Comparison of ENCODE assay signal across 8 cellular contexts in the genomic region with DNA sequence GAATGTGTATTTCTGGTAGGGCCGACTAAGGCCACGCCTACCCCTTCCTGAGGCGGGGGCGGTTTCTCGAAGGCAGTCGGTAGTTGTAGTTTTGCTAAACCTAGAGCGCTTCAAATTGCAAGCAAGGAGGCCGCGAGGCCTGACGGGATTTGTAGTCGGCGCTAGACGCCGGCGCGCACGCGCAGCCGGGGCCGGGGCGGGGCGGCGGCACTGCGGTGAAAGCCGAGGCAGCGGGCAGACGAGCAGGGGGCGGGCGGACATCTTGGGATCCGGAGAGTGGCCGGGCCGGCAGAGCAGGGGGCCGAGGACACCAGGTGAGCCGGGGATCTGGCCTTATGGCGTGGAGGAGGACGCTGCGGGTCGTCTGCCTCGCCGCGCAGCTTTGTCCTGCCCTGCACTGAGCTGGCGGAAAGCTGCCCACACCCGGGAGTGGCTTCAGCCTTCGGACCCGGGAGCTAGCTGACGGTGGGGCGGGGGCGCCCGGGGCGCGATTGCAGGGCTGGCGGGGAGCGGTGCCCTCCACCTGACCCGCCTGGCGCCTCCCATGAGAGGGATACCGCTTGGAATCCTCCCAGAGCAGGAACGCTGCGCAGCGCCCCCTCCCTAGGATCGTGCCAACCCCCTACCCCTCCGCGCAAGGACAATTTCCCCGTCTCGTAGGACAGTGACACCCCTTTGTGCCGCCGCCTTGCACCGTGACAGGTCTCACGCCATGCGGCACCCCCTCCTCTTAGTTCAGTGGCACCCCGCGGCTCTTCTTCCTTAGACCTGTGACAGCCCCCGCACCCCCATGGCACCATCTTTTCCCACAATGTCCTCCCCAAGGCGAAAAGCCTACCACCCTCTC. TPM values are rescaled to one million over a fixed set of nuclear protein-coding genes. Genes with fewer than 3 reads are reported as not detected.
A peak's percentile ranks its signal among the peaks of the same experiment; 100 is the strongest.
DNase-seq lines count a peak whose midpoint lies in the region; ATAC-seq and TF ChIP-seq lines count a peak whose summit lies in the region.

A gene (plus strand): TSS at position 210 of the 847 bp plus-strand sequence. CDS start 2,139 bp downstream, outside the sequence.

- no peaks in the 10 kb centered on the region for H3K9me3 Mint-ChIP-seq in T-helper 1 cell treated with Interleukin-12 subunit alpha and Interleukin-12 subunit beta and Interleukin-4 antibody, amounts not matched to agents 30 μg/mL and 1 μg/mL, for 36 hours
- no peaks in the 10 kb centered on the region for H3K9me3 Mint-ChIP-seq in progenitor cell of endocrine pancreas (ENCODE audit: low read depth)

- peaks cover 19% of the 10 kb centered on the region for H3K36me3 Mint-ChIP-seq in T-helper 1 cell treated with Interleukin-12 subunit alpha and Interleukin-12 subunit beta and Interleukin-4 antibody, amounts not matched to agents 30 μg/mL and 1 μg/mL, for 36 hours (ENCODE audit: low read depth)
- peaks cover 11% of the 10 kb centered on the region for H3K36me3 Mint-ChIP-seq in progenitor cell of endocrine pancreas (ENCODE audit: insufficient read depth)

- intact Hi-C loops in left cardiac atrium (cut with DNase I), result no loop called here

- H3K27me3 Mint-ChIP-seq in T-helper 1 cell treated with Interleukin-12 subunit alpha and Interleukin-12 subunit beta and Interleukin-4 antibody, amounts not matched to agents 30 μg/mL and 1 μg/mL, for 36 hours (ENCODE audit: low read depth), result no peaks in the 10 kb centered on the region
- H3K27me3 Mint-ChIP-seq in progenitor cell of endocrine pancreas, result no peaks in the 10 kb centered on the region

- H3K27ac Mint-ChIP-seq in T-helper 1 cell treated with Interleukin-12 subunit alpha and Interleukin-12 subunit beta and Interleukin-4 antibody, amounts not matched to agents 30 μg/mL and 1 μg/mL, for 36 hours, result peak within 1 kb of the TSS; percentile 92
- peak within 1 kb of the TSS; percentile 91 for H3K27ac Mint-ChIP-seq in progenitor cell of endocrine pancreas

- TF ChIP-seq CTCF in GM13977 (IDR thresholded peaks at IDR 0.05; ENCODE audit: extremely low read depth, insufficient read depth, missing control alignments) (peak; percentile 17), progenitor cell of endocrine pancreas (IDR thresholded peaks at IDR 0.05; ENCODE audit: unreplicated experiment) (peak; percentile 9)

- ATAC-seq in HG02884 (IDR thresholded peaks at IDR 0.05; ENCODE audit: unreplicated experiment) (peak; percentile 92), left cardiac atrium (peak; percentile 92 to 95)

- H3K4me1 Mint-ChIP-seq in T-helper 1 cell treated with Interleukin-12 subunit alpha and Interleukin-12 subunit beta and Interleukin-4 antibody, amounts not matched to agents 30 μg/mL and 1 μg/mL, for 36 hours (ENCODE audit: low read depth), result peaks cover 28% of the 10 kb centered on the region
- peaks cover 16% of the 10 kb centered on the region for H3K4me1 Mint-ChIP-seq in progenitor cell of endocrine pancreas (ENCODE audit: low read depth)

- DNase-seq in GM13977 (ENCODE audit: low spot score) (peak; percentile 98), NCI-H1694 (lab: John Stamatoyannopoulos, UW) (peak; percentile 99), amniotic stem cell (lab: John Stamatoyannopoulos, UW) (peak; percentile 98), left cardiac atrium (peak; percentile 98), progenitor cell of endocrine pancreas (ENCODE audit: low spot score, unreplicated experiment) (peak; percentile 98), ureter (ENCODE audit: low spot score) (peak; percentile 98)

- peak within 1 kb of the TSS; percentile 99 for H3K4me3 Mint-ChIP-seq in T-helper 1 cell treated with Interleukin-12 subunit alpha and Interleukin-12 subunit beta and Interleukin-4 antibody, amounts not matched to agents 30 μg/mL and 1 μg/mL, for 36 hours
- peak within 1 kb of the TSS; percentile 87 for H3K4me3 Mint-ChIP-seq in progenitor cell of endocrine pancreas (ENCODE audit: low read depth)

- in situ Hi-C loops in GM13977 (cut with MboI; ENCODE audit: low pct_unique_long_range_greater_than_20kb, low sequenced_read_pairs, unreplicated experiment), result no loop called here

RNA-seq across cellular contexts. Expression of the gene that starts here (rescaled TPM):
- total RNA-seq in left cardiac atrium (100 to 1,000 TPM; 278 to 314 TPM), progenitor cell of endocrine pancreas (213 and 223 TPM in 2 replicates), ureter (243 TPM)

Comparison
In these comparisons a context has a peak if more than half of its experiments do, and no peak if none do; other contexts are left out.
1. Peak in every context shown above with its lines: DNase-seq and ATAC-seq.